In the genomic region with DNA sequence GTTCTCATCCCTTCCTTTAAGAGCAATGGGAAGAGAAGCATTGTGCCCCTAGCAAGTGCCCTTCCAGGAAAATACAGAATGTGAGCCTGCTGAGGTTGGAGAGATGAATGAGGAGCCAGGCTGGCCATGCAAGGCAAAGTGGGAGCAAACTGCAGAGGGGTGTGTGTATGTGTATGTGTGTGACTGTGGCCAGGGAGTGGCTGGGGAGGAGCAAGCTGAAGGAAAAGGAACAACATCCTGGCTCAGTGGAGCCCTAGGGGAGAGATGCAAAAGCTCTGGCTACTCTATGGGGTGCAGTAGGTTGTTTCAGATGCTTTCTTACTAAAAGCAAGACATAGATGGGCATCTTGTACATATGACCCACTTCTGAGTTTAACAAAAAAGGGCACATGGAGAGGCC, we compare ENCODE assay signal across 21 cellular contexts.
"Had no signal": no experiment of that assay in that cellular context is flagged by ENCODE, and none has a peak within 500 bp of the region (broad histone marks: within the 10 kb centered on the region; RNA-seq: fewer than 3 reads in every experiment).

No MANE protein-coding gene starts in this region.

- H3K27me3 Mint-ChIP-seq: activated naive CD4-positive, alpha-beta T cell treated with anti-CD3 and anti-CD28 coated beads, Interleukin-2, amount 50 U/mL, for 24 hours; natural killer cell treated with Interleukin-12 subunit alpha and Interleukin-12 subunit beta and Interleukin-15 and Interleukin-18, amount 100 ng/mL, for 72 hours had no signal

- H3K4me1 ChIP-seq: left lung, right atrium auricular region, thyroid gland had no signal

- H3K27me3 ChIP-seq: body of pancreas, left lung, ovary, right atrium auricular region, thyroid gland had no signal

- H3K9me3 Mint-ChIP-seq: activated naive CD4-positive, alpha-beta T cell treated with anti-CD3 and anti-CD28 coated beads, Interleukin-2, amount 50 U/mL, for 24 hours; natural killer cell treated with Interleukin-12 subunit alpha and Interleukin-12 subunit beta and Interleukin-15 and Interleukin-18, amount 100 ng/mL, for 72 hours had no signal

- DNase-seq: activated CD4-positive, alpha-beta T cell treated with anti-CD3 and anti-CD28 coated beads, Interleukin-2, amount 50 U/mL, for 1 hour; activated CD4-positive, CD25-positive, alpha-beta regulatory T cell treated with anti-CD3 and anti-CD28 coated beads, Interleukin-2, amount 50 U/mL, for 72 hours; activated gamma-delta T cell treated with Interleukin-2 at 50 U/mL for 16 hours; activated T-cell treated with anti-CD3 and anti-CD28 coated beads, Interleukin-2, amount 50 U/mL, for 1 hour; anterior cingulate cortex; effector memory CD4-positive, alpha-beta T cell; foreskin melanocyte; kidney; left lung; ovary; psoas muscle; stimulated activated CD4-positive, alpha-beta T cell treated with anti-CD3 and anti-CD28 coated beads, Interleukin-4, amount 100 ng/mL, for 24 hours; stimulated activated naive CD8-positive, alpha-beta T cell treated with anti-CD3 and anti-CD28 coated beads, Interleukin-15, Interleukin-2, amounts not matched to agents 100 U/mL and 50 U/mL, for 24 hours; T-helper 2 cell; thyroid gland had no signal

- H3K36me3 Mint-ChIP-seq: natural killer cell treated with Interleukin-12 subunit alpha and Interleukin-12 subunit beta and Interleukin-15 and Interleukin-18, amount 100 ng/mL, for 72 hours had no signal

- H3K9me3 ChIP-seq: body of pancreas, left lung, ovary, psoas muscle, right atrium auricular region, thyroid gland had no signal

- H3K27ac ChIP-seq: left lung, ovary, psoas muscle, right atrium auricular region, thyroid gland, VCaP had no signal

- H3K27ac Mint-ChIP-seq: activated naive CD4-positive, alpha-beta T cell treated with anti-CD3 and anti-CD28 coated beads, Interleukin-2, amount 50 U/mL, for 24 hours; mesothelial cell of epicardium; natural killer cell treated with Interleukin-12 subunit alpha and Interleukin-12 subunit beta and Interleukin-15 and Interleukin-18, amount 100 ng/mL, for 72 hours had no signal

- H3K4me3 ChIP-seq: body of pancreas, left lung, ovary, psoas muscle, right atrium auricular region, thyroid gland had no signal

- H3K4me3 Mint-ChIP-seq: activated naive CD4-positive, alpha-beta T cell treated with anti-CD3 and anti-CD28 coated beads, Interleukin-2, amount 50 U/mL, for 24 hours; mesothelial cell of epicardium; natural killer cell treated with Interleukin-12 subunit alpha and Interleukin-12 subunit beta and Interleukin-15 and Interleukin-18, amount 100 ng/mL, for 72 hours had no signal

- ATAC-seq: left lung; natural killer cell treated with Interleukin-12 subunit alpha and Interleukin-12 subunit beta and Interleukin-15 and Interleukin-18, amount 100 ng/mL, for 72 hours; psoas muscle; stimulated activated naive CD8-positive, alpha-beta T cell treated with anti-CD3 and anti-CD28 coated beads, Interleukin-15, Interleukin-2, amounts not matched to agents 100 U/mL and 50 U/mL, for 24 hours had no signal

- H3K36me3 ChIP-seq: left lung, ovary, right atrium auricular region, thyroid gland had no signal
